In the genomic region with DNA sequence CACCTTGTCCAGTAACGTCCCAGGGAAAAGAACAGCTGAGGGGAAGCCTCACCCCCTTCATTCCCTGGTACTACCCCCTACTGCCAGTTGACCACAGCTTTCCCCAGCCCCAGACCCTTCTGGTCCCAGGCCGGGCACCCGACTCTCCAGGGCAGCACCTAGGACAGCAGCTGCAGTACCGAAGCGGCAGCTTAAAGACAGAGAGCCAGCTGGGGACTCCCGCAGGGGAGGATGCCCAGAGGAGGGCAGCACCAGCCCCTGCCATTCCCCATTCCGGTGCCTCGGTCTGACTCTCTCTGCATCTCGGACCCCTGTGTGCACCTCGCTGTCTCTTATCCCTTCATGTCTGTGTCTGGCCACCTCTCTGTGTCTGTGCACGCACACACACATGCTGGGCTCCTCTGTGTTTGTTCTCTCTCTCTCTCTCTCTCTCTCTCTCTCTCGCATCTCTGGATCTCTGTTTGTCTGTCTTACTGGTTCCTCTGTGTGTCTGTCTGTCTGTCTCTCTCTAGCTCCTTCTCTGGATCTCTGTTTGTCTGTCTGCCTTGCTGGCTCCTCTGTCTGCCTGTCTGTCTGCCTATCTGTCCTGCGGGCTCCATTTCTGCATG, we compare ENCODE assay signal across 9 cellular contexts. TPM values are rescaled to one million over a fixed set of nuclear protein-coding genes. Genes with fewer than 3 reads are reported as not detected.
A peak's percentile ranks its signal among the peaks of the same experiment; 100 is the strongest.
DNase-seq lines count a peak whose midpoint lies in the region; ATAC-seq, FAIRE-seq and TF ChIP-seq lines count a peak whose summit lies in the region.
"Had no signal": no experiment of that assay in that cellular context is flagged by ENCODE, and none has a peak within 500 bp of the region (broad histone marks: within the 10 kb centered on the region; RNA-seq: fewer than 3 reads in every experiment).

No MANE protein-coding gene starts in this region.

- peak overlapping the region; percentile 48; the same call in 1 of the 2 replicates for H2BK15ac ChIP-seq in H1 (ENCODE audit: low read length)

- H3K18ac ChIP-seq in H1 (ENCODE audit: extremely low read depth, low read length) = peak overlapping the region; percentile 81; the same call in 1 of the 2 replicates

- H3K4me3 ChIP-seq in BLaER1 treated with 17β-estradiol and CSF1 and Interleukin-3, amounts not matched to agents 10 nM and 100 nM = no peak overlapping the region
- H3K4me3 ChIP-seq in H1 (ENCODE audit: extremely low read depth in 1 of 4, insufficient read depth in 2 of 4, low read depth in 3 of 4, low read length in 4 of 4) = no peak overlapping the region; a peak in 2 of 8 replicates
- peak overlapping the region; percentile 39 for H3K4me3 ChIP-seq in naive thymus-derived CD4-positive, alpha-beta T cell (ENCODE audit: low read length)

- peak overlapping the region; percentile 50 to 97 (median 76) for H3K4me3 Mint-ChIP-seq in naive thymus-derived CD4-positive, alpha-beta T cell

- H2BK20ac ChIP-seq in H1 (ENCODE audit: low read length) = no peak overlapping the region

- H3K14ac ChIP-seq in H1 (ENCODE audit: insufficient read length) = no peak overlapping the region

- H2BK12ac ChIP-seq in H1 (ENCODE audit: low read depth, low read length) = peak overlapping the region; percentile 63; the same call in 1 of the 2 replicates

- peaks cover 45 to 95% (median 84%) of the 10 kb centered on the region in 10 experiments for H3K4me1 ChIP-seq in BLaER1 treated with 17β-estradiol and CSF1 and Interleukin-3, amounts not matched to agents 10 nM and 100 nM
- H3K4me1 ChIP-seq in H1 (replicated peaks in 1 of 4; ENCODE audit: control insufficient read depth in 3 of 4, insufficient read depth in 4 of 4, low read length in 3 of 4) = peaks cover 17 to 64% (median 55%) of the 10 kb centered on the region in 4 experiments
- peaks cover 50 to 61% of the 10 kb centered on the region in 2 donors for H3K4me1 ChIP-seq in naive thymus-derived CD4-positive, alpha-beta T cell (ENCODE audit: control insufficient read depth in 2 of 2, insufficient read depth in 2 of 2, low read length in 2 of 2)

- peaks cover 0 to 19% (median 0%) of the 10 kb centered on the region in 5 donors for H3K36me3 Mint-ChIP-seq in naive thymus-derived CD4-positive, alpha-beta T cell

- H2BK120ac ChIP-seq in H1 (replicated peaks; ENCODE audit: low read depth, low read length) = no peak overlapping the region

- H3K9me3 ChIP-seq in BLaER1 treated with 17β-estradiol and CSF1 and Interleukin-3, amounts not matched to agents 10 nM and 100 nM (replicated peaks in 1 of 11) = no peaks in the 10 kb centered on the region
- no peaks in the 10 kb centered on the region for H3K9me3 ChIP-seq in H1 (ENCODE audit: insufficient read depth in 2 of 2, low read depth in 1 of 2, low read length in 1 of 2)
- H3K9me3 ChIP-seq in naive thymus-derived CD4-positive, alpha-beta T cell (ENCODE audit: control insufficient read depth in 2 of 3, low read length in 3 of 3) = no peaks in the 10 kb centered on the region

- H3K23me2 ChIP-seq in H1 (ENCODE audit: low read depth, low read length) = peaks cover 2% of the 10 kb centered on the region; the same call in 1 of the 2 replicates

- no peak overlapping the region for H2AFZ ChIP-seq in H1 (ENCODE audit: low read length)

- peaks cover 0 to 50% of the 10 kb centered on the region in 2 experiments; a peak in 3 of 4 replicates for H3K79me2 ChIP-seq in H1 (ENCODE audit: control insufficient read depth in 1 of 2, insufficient read depth in 2 of 2, low read length in 2 of 2)

- TF ChIP-seq CTCF in H1 (IDR thresholded peaks at IDR 0.05; ENCODE audit: control extremely low read depth in 1 of 3, insufficient read depth in 1 of 3, low read depth in 1 of 3, low read length in 3 of 3) = peak in 2 of 3 experiments; percentile 45 to 54; a peak in 3 of 4 replicates

- intact Hi-C loops in naive thymus-derived CD4-positive, alpha-beta T cell (cut with micrococcal nuclease) = loop anchor here (1.0 to 5.0 kb wide), 6 partner anchors 10 to 385 kb away; a partner anchor contains a TSS

- peaks cover 27% of the 10 kb centered on the region for H3K79me1 ChIP-seq in H1 (ENCODE audit: low read depth, low read length)

- no peaks in the 10 kb centered on the region for H3K36me3 ChIP-seq in BLaER1 treated with 17β-estradiol and CSF1 and Interleukin-3, amounts not matched to agents 10 nM and 100 nM
- H3K36me3 ChIP-seq in H1 (ENCODE audit: control insufficient read depth in 2 of 4, insufficient read depth in 4 of 4, low read length in 3 of 4) = peaks cover 0 to 8% (median 1%) of the 10 kb centered on the region in 4 experiments; a peak in 3 of 8 replicates
- no peaks in the 10 kb centered on the region for H3K36me3 ChIP-seq in naive thymus-derived CD4-positive, alpha-beta T cell (ENCODE audit: control insufficient read depth in 2 of 3, insufficient read depth in 3 of 3, low read length in 3 of 3)

- H4K5ac ChIP-seq in H1 (ENCODE audit: insufficient read length, low read depth, low read length) = no peak overlapping the region

- H4K8ac ChIP-seq in H1 (ENCODE audit: extremely low read depth, insufficient read depth, low read length) = no peak overlapping the region; the same call in 1 of the 2 replicates

- peak; percentile 74 for ATAC-seq in GM21367 (IDR thresholded peaks at IDR 0.05; ENCODE audit: unreplicated experiment)
- ATAC-seq in naive thymus-derived CD4-positive, alpha-beta T cell = peak; percentile 66

- H3K27ac Mint-ChIP-seq in naive thymus-derived CD4-positive, alpha-beta T cell = peak overlapping the region; percentile 60 to 94 (median 85)

- POLR2A ChIA-PET in H1 (lab: Charles Lee; ENCODE audit: partially characterized antibody) = interaction anchor here (0.8 to 3.1 kb wide), 7 partner anchors 9 to 330 kb away, joined by 3 to 16 read pairs (median 4); a partner anchor contains a TSS
- POLR2A ChIA-PET in naive thymus-derived CD4-positive, alpha-beta T cell (lab: Charles Lee) = interaction anchor here (0.7 to 4.9 kb wide), 11 partner anchors 8 to 278 kb away, joined by 3 to 20 read pairs (median 4); a partner anchor contains a TSS

- peaks cover 0 to 5% (median 0%) of the 10 kb centered on the region in 11 donors for H3K9me3 Mint-ChIP-seq in naive thymus-derived CD4-positive, alpha-beta T cell

- TF ChIP-seq EP300 in H1 (IDR thresholded peaks at IDR 0.05; ENCODE audit: borderline replicate concordance in 1 of 2, low read depth in 2 of 2, low read length in 2 of 2) = no peak

- H3K27me3 ChIP-seq in BLaER1 treated with 17β-estradiol and CSF1 and Interleukin-3, amounts not matched to agents 10 nM and 100 nM = peaks cover 0 to 16% (median 0%) of the 10 kb centered on the region in 11 experiments; a peak in 5 of 22 replicates
- H3K27me3 ChIP-seq in H1 (replicated peaks in 1 of 4; ENCODE audit: control insufficient read depth in 3 of 4, extremely low read depth in 1 of 4, insufficient read depth in 3 of 4, low read length in 3 of 4) = no peaks in the 10 kb centered on the region
- no peaks in the 10 kb centered on the region for H3K27me3 ChIP-seq in naive thymus-derived CD4-positive, alpha-beta T cell (ENCODE audit: control insufficient read depth in 2 of 2, insufficient read depth in 2 of 2, low read length in 2 of 2)

- peak overlapping the region; percentile 71; the same call in 1 of the 2 replicates for H2AK5ac ChIP-seq in H1 (ENCODE audit: low read depth, low read length)

- H3K4me2 ChIP-seq in BLaER1 treated with 17β-estradiol and CSF1 and Interleukin-3, amounts not matched to agents 10 nM and 100 nM = peak overlapping the region; percentile 19 to 99 (median 88); a peak in 18 of 22 replicates
- peak overlapping the region; percentile 6 to 58 for H3K4me2 ChIP-seq in H1 (ENCODE audit: insufficient read depth in 1 of 2, low read depth in 2 of 2, low read length in 2 of 2)

- no peak overlapping the region for H3K56ac ChIP-seq in H1 (replicated peaks; ENCODE audit: insufficient read length, low read depth, low read length)

- TF ChIP-seq RAD21 in H1 (IDR thresholded peaks at IDR 0.05 in 1 of 2, conservative IDR thresholded peaks at IDR 0.05 in 1 of 2; ENCODE audit: low read depth in 2 of 2, low read length in 2 of 2) = peak; percentile 55 to 60; a peak in 3 of 4 replicates

- no peaks in the 10 kb centered on the region for H3K27me3 Mint-ChIP-seq in naive thymus-derived CD4-positive, alpha-beta T cell

- no peak overlapping the region for H3K4ac ChIP-seq in H1 (replicated peaks; ENCODE audit: insufficient read length, low read depth, low read length)

- DNase-seq in NCI-H2081 (lab: John Stamatoyannopoulos, UW) (peak; percentile 73 to 84), H1 (ENCODE audit: low read depth in 1 of 2, low spot score in 2 of 2) (peak in 1 of 2 experiments; percentile 87), T1000 (lab: John Stamatoyannopoulos, UW) (no peak), epidermal melanocyte (ENCODE audit: insufficient read length, low spot score) (no peak)
- DNase-seq in activated CD4-positive, alpha-beta T cell treated with anti-CD3 and anti-CD28 coated beads, Interleukin-2, amount 50 U/mL, for 4 hours = peak; percentile 50 to 51
- peak; percentile 49 to 76 (median 74) for DNase-seq in naive thymus-derived CD4-positive, alpha-beta T cell

- FAIRE-seq in H1 (lab: Jason Lieb, UNC) = no peak
- FAIRE-seq: islet of Langerhans had no signal

- peaks cover 41 to 76% (median 64%) of the 10 kb centered on the region in 7 donors for H3K4me1 Mint-ChIP-seq in naive thymus-derived CD4-positive, alpha-beta T cell

- H3K23ac ChIP-seq in H1 (ENCODE audit: insufficient read length) = no peak overlapping the region

- CTCF ChIA-PET in H1 (lab: Charles Lee; ENCODE audit: partially characterized antibody) = interaction anchor here (0.6 to 8.1 kb wide), 34 partner anchors 10 to 193 kb away, joined by 3 to 52 read pairs (median 4); no protein-coding TSS in a partner anchor
- CTCF ChIA-PET in naive thymus-derived CD4-positive, alpha-beta T cell (lab: Charles Lee) = interaction anchor here (0.7 to 4.0 kb wide), 14 partner anchors 9 to 120 kb away, joined by 3 to 29 read pairs (median 4); a partner anchor contains a TSS

- H4K91ac ChIP-seq in H1 (replicated peaks; ENCODE audit: insufficient read length, low read length) = no peak overlapping the region

- no peak overlapping the region for H3K27ac ChIP-seq in BLaER1 treated with 17β-estradiol and CSF1 and Interleukin-3, amounts not matched to agents 10 nM and 100 nM
- no peak overlapping the region for H3K27ac ChIP-seq in H1 (ENCODE audit: low read depth, low read length)
- H3K27ac ChIP-seq in naive thymus-derived CD4-positive, alpha-beta T cell (ENCODE audit: low read depth, low read length) = peak overlapping the region; percentile 44

- no peak for TF ChIP-seq POLR2A in H1 (IDR thresholded peaks at IDR 0.05; ENCODE audit: control extremely low read depth in 1 of 2, low read depth in 2 of 2, low read length in 2 of 2)

- H4K20me1 ChIP-seq in BLaER1 treated with 17β-estradiol and CSF1 and Interleukin-3, amounts not matched to agents 10 nM and 100 nM = peaks cover 0 to 45% (median 17%) of the 10 kb centered on the region in 11 experiments; a peak in 14 of 22 replicates
- peaks cover 23 to 38% of the 10 kb centered on the region in 2 experiments for H4K20me1 ChIP-seq in H1 (replicated peaks in 1 of 2; ENCODE audit: control insufficient read depth in 1 of 2, insufficient read depth in 2 of 2, low read length in 2 of 2)

- no peak overlapping the region for H3K9ac ChIP-seq in BLaER1 treated with 17β-estradiol and CSF1 and Interleukin-3, amounts not matched to agents 10 nM and 100 nM
- H3K9ac ChIP-seq in H1 (replicated peaks in 1 of 4; ENCODE audit: extremely low read depth in 1 of 4, low read depth in 3 of 4, low read length in 3 of 4) = no peak overlapping the region

- WGBS in H1 (ENCODE audit: extremely low coverage in 1 of 2, insufficient coverage in 1 of 2, insufficient read length in 1 of 2, insufficient replicate concordance in 2 of 2, low coverage in 1 of 2, low lambda C conversion rate in 2 of 2, missing lambda C conversion rate in 1 of 2), 2 experiments = 36% methylated on average over 12 of the region's 13 CpGs; no CpG with 5 or more reads in 1 of the 2 experiments

- peak overlapping the region; percentile 66; the same call in 1 of the 2 replicates for H2BK5ac ChIP-seq in H1 (ENCODE audit: low read depth, low read length)

RNA-seq across cellular contexts. Expression of a gene that starts 9.4 kb away (rescaled TPM):
- 42.3 and 49.2 TPM in 2 replicates for total RNA-seq in H1 (2021; fragmentation: NEBNext Ultra II Directional; extraction: Animal tissue kit (Norgen Biotek cat#: 25700))
- 16.5 and 23.6 TPM in 2 replicates for polyA plus RNA-seq in H1 (2011; rRNA removed)
- 15.7 TPM for polyA plus RNA-seq in H1 (2011; cell fraction: cytosol; rRNA removed)
- 61.7 TPM for polyA plus RNA-seq in H1 (2011; cell fraction: nucleus; rRNA removed)
- 13.6 to 23.1 TPM (median 21.3 TPM) in 4 replicates for polyA plus RNA-seq in H1 (2012, experiment 1 of 2)
- 8.1 TPM for polyA plus RNA-seq in H1 (2012, experiment 2 of 2)
- polyA plus RNA-seq in H1 (2013, experiment 1 of 2) = 15.1 TPM
- 14.1 TPM for polyA plus RNA-seq in H1 (2013, experiment 2 of 2)
- polyA minus RNA-seq in H1 (2011; rRNA and poly(A)+ RNA removed) = 73.6 and 79.6 TPM in 2 replicates
- 29.4 TPM for polyA minus RNA-seq in H1 (2011; cell fraction: cytosol; rRNA and poly(A)+ RNA removed)
- polyA minus RNA-seq in H1 (2011; cell fraction: nucleus; rRNA and poly(A)+ RNA removed) = 44.5 TPM
- 100 to 1,000 TPM in 1 of 5 experiments, 10 to 100 TPM in 4; 17.6 to 155 (median 24.1) TPM for total RNA-seq in naive thymus-derived CD4-positive, alpha-beta T cell
- 1 to 10 TPM; 1.2 to 2.3 TPM for polyA plus RNA-seq in naive thymus-derived CD4-positive, alpha-beta T cell

Comparison
In these comparisons a context has a peak if more than half of its experiments do, and no peak if none do; other contexts are left out.
1. DNase-seq: peak in NCI-H2081 (2 of 2), activated CD4-positive, alpha-beta T cell treated with anti-CD3 and anti-CD28 coated beads, Interleukin-2, amount 50 U/mL, for 4 hours (2 of 2) and naive thymus-derived CD4-positive, alpha-beta T cell (9 of 9); none in T1000 (single experiment) and epidermal melanocyte (single experiment).